Comparison of ENCODE assay signal across 29 cellular contexts in the genomic region with DNA sequence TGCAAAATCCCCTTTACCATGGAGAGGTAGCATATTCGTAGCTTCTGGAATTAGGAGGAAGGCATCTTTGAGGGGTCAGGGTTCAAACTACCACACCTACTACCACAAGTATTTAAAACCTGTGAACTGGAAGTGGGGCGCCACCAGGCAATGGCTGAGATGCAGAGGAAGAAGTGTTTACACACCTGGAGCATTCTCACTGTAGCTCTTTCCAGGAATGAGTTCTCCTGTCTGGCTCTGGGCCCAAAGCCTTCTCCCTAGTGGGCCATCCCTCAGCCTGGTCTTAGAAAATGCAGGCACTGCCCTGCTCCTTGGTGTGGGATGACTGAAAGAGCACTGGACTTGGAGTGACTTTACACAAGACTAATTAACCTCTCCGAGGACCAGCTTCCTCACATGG. TPM values are rescaled to one million over a fixed set of nuclear protein-coding genes. Genes with fewer than 3 reads are reported as not detected.
"Had no signal": no experiment of that assay in that cellular context is flagged by ENCODE, and none has a peak within 500 bp of the region (broad histone marks: within the 10 kb centered on the region; RNA-seq: fewer than 3 reads in every experiment).

No MANE protein-coding gene starts in this region.

- H3K27ac ChIP-seq: adrenal gland, ascending aorta, breast epithelium, colonic mucosa, esophagus muscularis mucosa, gastrocnemius medialis, neutrophil, parathyroid adenoma had no signal

- H3K27me3 ChIP-seq: ascending aorta, breast epithelium, colonic mucosa, gastrocnemius medialis had no signal

- H3K9me3 ChIP-seq: adrenal gland, ascending aorta, breast epithelium, colonic mucosa, esophagus muscularis mucosa, gastrocnemius medialis, neutrophil had no signal

- H3K4me3 ChIP-seq: adrenal gland, ascending aorta, breast epithelium, colonic mucosa, esophagus muscularis mucosa, gastrocnemius medialis had no signal

- H2AFZ ChIP-seq: parathyroid adenoma had no signal

- FAIRE-seq: islet of Langerhans had no signal

- ATAC-seq: activated CD4-positive, alpha-beta T cell treated with anti-CD3 and anti-CD28 coated beads for 36 hours; activated T-cell treated with anti-CD3 and anti-CD28 coated beads, Interleukin-2, amount 50 U/mL, for 4 hours; gastrocnemius medialis; natural killer cell treated with Interleukin-12 subunit alpha and Interleukin-12 subunit beta and Interleukin-15 and Interleukin-18, amount 100 ng/mL, for 72 hours; right cardiac atrium; stimulated activated naive CD8-positive, alpha-beta T cell treated with anti-CD3 and anti-CD28 coated beads, Interleukin-15, Interleukin-2, amounts not matched to agents 100 U/mL and 50 U/mL, for 24 hours had no signal

- H3K79me2 ChIP-seq: parathyroid adenoma had no signal

- H3K36me3 ChIP-seq: adrenal gland, ascending aorta, breast epithelium, colonic mucosa, esophagus muscularis mucosa, gastrocnemius medialis, neutrophil had no signal

- H3K9ac ChIP-seq: parathyroid adenoma had no signal

- DNase-seq: activated B cell treated with CpG ODN at 0.5 μM for 24 hours; activated CD4-positive, alpha-beta T cell treated with anti-CD3 and anti-CD28 coated beads for 36 hours; activated CD4-positive, alpha-beta T cell treated with anti-CD3 and anti-CD28 coated beads, Interleukin-2, amount 50 U/mL, for 4 hours; activated CD8-positive, alpha-beta memory T cell treated with anti-CD3 and anti-CD28 coated beads for 24 hours; activated CD8-positive, alpha-beta memory T cell treated with anti-CD3 and anti-CD28 coated beads, Interleukin-2, amount 50 U/mL, for 48 hours; activated naive CD4-positive, alpha-beta T cell; activated T-cell treated with anti-CD3 and anti-CD28 coated beads, Interleukin-2, amount 50 U/mL, for 4 hours; adrenal gland; colonic mucosa; gastrocnemius medialis; head of caudate nucleus; hypothalamus; right cardiac atrium; stimulated activated CD4-positive, alpha-beta T cell treated with anti-CD3 and anti-CD28 coated beads, Interleukin-12 subunit alpha, Interleukin-12 subunit beta, amount 100 ng/mL, for 4 hours; stimulated activated CD4-positive, alpha-beta T cell treated with anti-CD3 and anti-CD28 coated beads, Interleukin-4, amount 100 ng/mL, for 4 hours; stimulated activated naive CD8-positive, alpha-beta T cell treated with anti-CD3 and anti-CD28 coated beads, Interleukin-15, Interleukin-2, amounts not matched to agents 100 U/mL and 50 U/mL, for 24 hours had no signal

- H3K4me1 ChIP-seq: adrenal gland, ascending aorta, breast epithelium, colonic mucosa, esophagus muscularis mucosa, gastrocnemius medialis, parathyroid adenoma had no signal

RNA-seq across cellular contexts. Expression of a gene that starts 30.7 kb away (rescaled TPM):
- total RNA-seq: activated B cell treated with CpG ODN at 0.5 μM for 24 hours; activated CD4-positive, alpha-beta T cell treated with anti-CD3 and anti-CD28 coated beads for 36 hours; activated T-cell treated with anti-CD3 and anti-CD28 coated beads, Interleukin-2, amount 50 U/mL, for 4 hours; activated T-helper 2 cell treated with anti-CD3 and anti-CD28 coated beads, Interferon-gamma antibody, Interleukin-2, Interleukin-4, amounts not matched to agents 10 μg/mL and 5 μg/mL and 100 μg/mL, durations not matched to agents 14 hours and 24 hours and 36 hours; adrenal gland; ascending aorta; breast epithelium; colonic mucosa; esophagus muscularis mucosa; gastrocnemius medialis; liver; natural killer cell treated with Interleukin-12 subunit alpha and Interleukin-12 subunit beta and Interleukin-15 and Interleukin-18, amount 100 ng/mL, for 72 hours; pulmonary artery endothelial cell; right cardiac atrium; skeletal muscle tissue; subcutaneous adipose tissue; ureter had no signal
- polyA plus RNA-seq: adrenal gland, liver, right cardiac atrium had no signal
